ENCODE assay signal across 22 cellular contexts in the genomic region with DNA sequence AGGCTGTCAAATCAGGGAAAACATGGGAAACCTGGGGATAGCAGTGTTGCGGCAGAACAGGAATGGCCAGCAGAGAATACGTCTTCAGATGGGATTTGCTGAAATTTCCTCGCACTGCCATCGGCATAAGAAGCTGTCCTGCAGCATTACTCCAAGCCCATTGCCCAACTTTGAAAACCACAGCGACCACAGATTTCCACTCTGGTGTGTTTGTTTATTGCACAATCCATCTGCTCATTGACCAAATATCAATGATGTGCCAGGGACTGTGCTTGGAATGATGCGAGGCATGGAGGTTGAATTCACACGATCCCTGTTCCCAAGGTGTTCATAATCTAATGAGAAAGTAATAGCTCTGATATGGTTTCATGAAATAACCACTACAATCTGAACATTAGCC.
DNase-seq lines count a peak whose midpoint lies in the region; ATAC-seq and TF ChIP-seq lines count a peak whose summit lies in the region.
"Had no signal": no experiment of that assay in that cellular context is flagged by ENCODE, and none has a peak within 500 bp of the region (broad histone marks: within the 10 kb centered on the region; RNA-seq: fewer than 3 reads in every experiment).

No MANE protein-coding gene starts in this region.

- no TSS peak for BruUV-seq in PC-3 (replicated peaks; lab: Mats Ljungman, UMichigan)

- DNase-seq in AML-193 (lab: John Stamatoyannopoulos, UW) (peak; percentile 1 to 22), MV-4-11 (lab: John Stamatoyannopoulos, UW) (peak; percentile 80), PC-3 (peak; percentile 4), epithelial cell of esophagus (ENCODE audit: low read depth) (peak; percentile 55), C1 segment of cervical spinal cord (lab: John Stamatoyannopoulos, UW) (no peak), T-helper 9 cell (no peak)
- DNase-seq: 8988T; DMS53; GDM1; GOT3; KBM-7; NCI-H1417; NCI-H187; NCI-H510A treated with DMSO at 0.1 percent for 48 hours; NCI-H774; NK-92 treated with Interleukin-12 subunit alpha and Interleukin-12 subunit beta, amount 100 ng/mL, for 24 hours; SIG-M5; SK-N-SH; T-cell had no signal

- TF ChIP-seq CTCF in PC-3 (conservative IDR thresholded peaks at IDR 0.05; ENCODE audit: low read depth, low read length) = no peak
- TF ChIP-seq CTCF in epithelial cell of esophagus (IDR thresholded peaks at IDR 0.05; ENCODE audit: insufficient read depth, low read depth, low read length, missing control alignments) = no peak

- H3K27ac ChIP-seq in PC-3 (ENCODE audit: low read length) = no peak overlapping the region
- H3K27ac ChIP-seq: PC-9 had no signal

- no peaks in the 10 kb centered on the region for H3K79me2 ChIP-seq in PC-3 (ENCODE audit: low read length)

- no peak overlapping the region for H3K9ac ChIP-seq in PC-3 (ENCODE audit: low read length)
- H3K9ac ChIP-seq: SK-N-SH had no signal

- H4K20me1 ChIP-seq in PC-3 (ENCODE audit: low read length) = no peaks in the 10 kb centered on the region

- CTCF ChIA-PET in PC-3 (lab: Charles Lee) = no interaction called here

- H3K4me2 ChIP-seq in PC-3 (ENCODE audit: low read length) = no peak overlapping the region
- H3K4me2 ChIP-seq: PC-9, SK-N-SH had no signal

- POLR2A ChIA-PET in PC-3 (lab: Charles Lee; ENCODE audit: unreplicated experiment) = no interaction called here

- intact Hi-C loops in PC-3 (cut with micrococcal nuclease) = no loop called here

- H3K36me3 ChIP-seq in PC-3 (ENCODE audit: low read depth, low read length) = no peaks in the 10 kb centered on the region

- no peak overlapping the region for H3K4me3 ChIP-seq in PC-3 (ENCODE audit: low read length)
- H3K4me3 ChIP-seq in epithelial cell of esophagus (ENCODE audit: low read length) = no peak overlapping the region
- H3K4me3 ChIP-seq: PC-9 had no signal

- no peak overlapping the region for H2AFZ ChIP-seq in PC-3 (ENCODE audit: low read length)
- H2AFZ ChIP-seq: PC-9 had no signal

- H3F3A ChIP-seq in PC-3 (ENCODE audit: low read length, unreplicated experiment) = no peaks in the 10 kb centered on the region

- no peaks in the 10 kb centered on the region for H3K9me3 ChIP-seq in PC-3 (ENCODE audit: low read length)
- H3K9me3 ChIP-seq: SK-N-SH had no signal

- no peaks in the 10 kb centered on the region for H3K9me2 ChIP-seq in PC-3 (replicated peaks; ENCODE audit: low read length)
- H3K9me2 ChIP-seq: SK-N-SH had no signal

- no peak for ATAC-seq in PC-3
- no peak for ATAC-seq in HG02884 (IDR thresholded peaks at IDR 0.05; ENCODE audit: unreplicated experiment)
- ATAC-seq: HCT116, T-cell had no signal

- no peaks in the 10 kb centered on the region for H3K4me1 ChIP-seq in PC-3 (ENCODE audit: insufficient read depth, low read length)

- peaks cover 68% of the 10 kb centered on the region for H3K27me3 ChIP-seq in PC-3 (ENCODE audit: low read length)

Comparison
In these comparisons a context has a peak if more than half of its experiments do, and no peak if none do; other contexts are left out.
1. DNase-seq: peak in AML-193 (2 of 2), MV-4-11 (single experiment), PC-3 (single experiment) and epithelial cell of esophagus (single experiment); none in C1 segment of cervical spinal cord (0 of 14) and T-helper 9 cell (single experiment).